In genomic region chr3:195052939-195053338, GRCh38 we compare ENCODE assay signal across 2 cellular contexts.
TF ChIP-seq lines count a peak whose summit lies in the region.

No MANE protein-coding gene starts in this region.

TF ChIP-seq in H1, 55 proteins besides CTCF, POLR2A, EP300 and RAD21:
- TF ChIP-seq CHD1 (IDR thresholded peaks at IDR 0.05; ENCODE audit: low read depth, low read length) (no peak), USF2 (IDR thresholded peaks at IDR 0.05; ENCODE audit: low read length) (no peak), MAX (IDR thresholded peaks at IDR 0.05) (no peak), CTBP2 (IDR thresholded peaks at IDR 0.05; ENCODE audit: borderline replicate concordance, insufficient read depth, insufficient read length, low read length) (no peak), RFX5 (IDR thresholded peaks at IDR 0.05; ENCODE audit: borderline replicate concordance, low read depth, low read length) (no peak), SAP30 (IDR thresholded peaks at IDR 0.05; ENCODE audit: insufficient read depth, insufficient replicate concordance, low read length) (no peak), RBBP5 (IDR thresholded peaks at IDR 0.05; ENCODE audit: borderline replicate concordance, low read depth, low read length) (no peak), SP4 (IDR thresholded peaks at IDR 0.05; ENCODE audit: low read length) (no peak)

TF ChIP-seq in HepG2, 621 proteins besides CTCF, POLR2A, EP300 and RAD21:
- TF ChIP-seq DPF2 (CRISPR knock-in tag; IDR thresholded peaks at IDR 0.05; ENCODE audit: borderline replicate concordance, low read depth) (no peak), ZNF704 (CRISPR knock-in tag; IDR thresholded peaks at IDR 0.05; ENCODE audit: borderline replicate concordance) (no peak), NFYC (CRISPR knock-in tag; IDR thresholded peaks at IDR 0.05) (no peak), MNT (IDR thresholded peaks at IDR 0.05) (no peak)
